ENCODE assay signal across 1 cellular context in genomic region chr17:50867856-50868438, GRCh38.
A peak's percentile ranks its signal among the peaks of the same experiment; 100 is the strongest.
TF ChIP-seq lines count a peak whose summit lies in the region.

No MANE protein-coding gene starts in this region.

TF ChIP-seq in HepG2, 621 proteins besides CTCF, POLR2A, EP300 and RAD21 (continued from another document and continues in another):
- no peak for TF ChIP-seq SKIL (CRISPR knock-in tag; IDR thresholded peaks at IDR 0.05; ENCODE audit: borderline replicate concordance)
- no peak for TF ChIP-seq MYPOP (CRISPR knock-in tag; IDR thresholded peaks at IDR 0.05)
- TF ChIP-seq HMG20B (CRISPR knock-in tag; conservative IDR thresholded peaks at IDR 0.05): no peak
- TF ChIP-seq RXRB (CRISPR knock-in tag; IDR thresholded peaks at IDR 0.05; ENCODE audit: borderline replicate concordance): 0 out of 2 replicates have a peak, but pooled peaks have one; percentile 2
- no peak for TF ChIP-seq FOXK2 (IDR thresholded peaks at IDR 0.05)
- no peak for TF ChIP-seq PTBP1 (IDR thresholded peaks at IDR 0.05; ENCODE audit: low read depth, low read length, poor library complexity, severe bottlenecking)
- TF ChIP-seq GABPB1 (CRISPR knock-in tag; IDR thresholded peaks at IDR 0.05): no peak
- TF ChIP-seq PBX2 (CRISPR knock-in tag; IDR thresholded peaks at IDR 0.05): no peak
- TF ChIP-seq NR2F6 (IDR thresholded peaks at IDR 0.05): no peak; the same call in 1 of the 2 replicates
- no peak for TF ChIP-seq NR2F6 (CRISPR knock-in tag; IDR thresholded peaks at IDR 0.05)
- TF ChIP-seq HNRNPL (IDR thresholded peaks at IDR 0.05; ENCODE audit: low read depth, low read length): 0 out of 2 replicates have a peak, but pooled peaks have one; percentile 23
- no peak for TF ChIP-seq ZSCAN9 (CRISPR knock-in tag; IDR thresholded peaks at IDR 0.05; ENCODE audit: borderline replicate concordance)
- peak; percentile 6 for TF ChIP-seq ARID5B (CRISPR knock-in tag; IDR thresholded peaks at IDR 0.05)
- TF ChIP-seq GFI1 (CRISPR knock-in tag; IDR thresholded peaks at IDR 0.05; ENCODE audit: borderline replicate concordance): no peak
- peak; percentile 7; the same call in 1 of the 2 replicates for TF ChIP-seq SP140L (CRISPR knock-in tag; IDR thresholded peaks at IDR 0.05; ENCODE audit: borderline replicate concordance)
- no peak for TF ChIP-seq U2AF2 (IDR thresholded peaks at IDR 0.05; ENCODE audit: low read depth, low read length)
- TF ChIP-seq EZH2 (conservative IDR thresholded peaks at IDR 0.05; ENCODE audit: low read depth, low read length): no peak
- no peak for TF ChIP-seq ZNF292 (CRISPR knock-in tag; IDR thresholded peaks at IDR 0.05; ENCODE audit: borderline replicate concordance, low read depth)
- no peak for TF ChIP-seq ZMYM3 (CRISPR knock-in tag; IDR thresholded peaks at IDR 0.05)
- no peak for TF ChIP-seq ZZZ3 (CRISPR knock-in tag; IDR thresholded peaks at IDR 0.05; ENCODE audit: borderline replicate concordance)
- no peak for TF ChIP-seq PCBP1 (IDR thresholded peaks at IDR 0.05; ENCODE audit: borderline replicate concordance, low read depth, low read length)
- TF ChIP-seq TAF15 (IDR thresholded peaks at IDR 0.05; ENCODE audit: low read depth, low read length, poor library complexity, severe bottlenecking): no peak
- TF ChIP-seq KAT2B (IDR thresholded peaks at IDR 0.05; ENCODE audit: borderline replicate concordance, low read depth, low read length): no peak
- 0 out of 2 replicates have a peak, but pooled peaks have one; percentile 21 for TF ChIP-seq E2F2 (CRISPR knock-in tag; IDR thresholded peaks at IDR 0.05; ENCODE audit: borderline replicate concordance)
- no peak for TF ChIP-seq CEBPG (CRISPR knock-in tag; IDR thresholded peaks at IDR 0.05)
- TF ChIP-seq ZSCAN25 (CRISPR knock-in tag; IDR thresholded peaks at IDR 0.05): no peak; the same call in 1 of the 2 replicates
- TF ChIP-seq HMGA1 (CRISPR knock-in tag; conservative IDR thresholded peaks at IDR 0.05): no peak
- TF ChIP-seq NFAT5 (CRISPR knock-in tag; IDR thresholded peaks at IDR 0.05): no peak
- TF ChIP-seq LRRFIP1 (CRISPR knock-in tag; conservative IDR thresholded peaks at IDR 0.05): no peak
- no peak for TF ChIP-seq SP2 (CRISPR knock-in tag; IDR thresholded peaks at IDR 0.05)
- TF ChIP-seq ZNF530 (CRISPR knock-in tag; IDR thresholded peaks at IDR 0.05; ENCODE audit: low read depth): no peak
- TF ChIP-seq ZNF776 (CRISPR knock-in tag; IDR thresholded peaks at IDR 0.05): no peak
- TF ChIP-seq ZBTB49 (CRISPR knock-in tag; IDR thresholded peaks at IDR 0.05; ENCODE audit: borderline replicate concordance): no peak
- no peak for TF ChIP-seq ZNF512B (CRISPR knock-in tag; IDR thresholded peaks at IDR 0.05; ENCODE audit: borderline replicate concordance)
- TF ChIP-seq CCDC6 (CRISPR knock-in tag; IDR thresholded peaks at IDR 0.05): no peak
- no peak for TF ChIP-seq HHEX (CRISPR knock-in tag; IDR thresholded peaks at IDR 0.05)
